Comparison of ENCODE assay signal across 8 cellular contexts in the genomic region with DNA sequence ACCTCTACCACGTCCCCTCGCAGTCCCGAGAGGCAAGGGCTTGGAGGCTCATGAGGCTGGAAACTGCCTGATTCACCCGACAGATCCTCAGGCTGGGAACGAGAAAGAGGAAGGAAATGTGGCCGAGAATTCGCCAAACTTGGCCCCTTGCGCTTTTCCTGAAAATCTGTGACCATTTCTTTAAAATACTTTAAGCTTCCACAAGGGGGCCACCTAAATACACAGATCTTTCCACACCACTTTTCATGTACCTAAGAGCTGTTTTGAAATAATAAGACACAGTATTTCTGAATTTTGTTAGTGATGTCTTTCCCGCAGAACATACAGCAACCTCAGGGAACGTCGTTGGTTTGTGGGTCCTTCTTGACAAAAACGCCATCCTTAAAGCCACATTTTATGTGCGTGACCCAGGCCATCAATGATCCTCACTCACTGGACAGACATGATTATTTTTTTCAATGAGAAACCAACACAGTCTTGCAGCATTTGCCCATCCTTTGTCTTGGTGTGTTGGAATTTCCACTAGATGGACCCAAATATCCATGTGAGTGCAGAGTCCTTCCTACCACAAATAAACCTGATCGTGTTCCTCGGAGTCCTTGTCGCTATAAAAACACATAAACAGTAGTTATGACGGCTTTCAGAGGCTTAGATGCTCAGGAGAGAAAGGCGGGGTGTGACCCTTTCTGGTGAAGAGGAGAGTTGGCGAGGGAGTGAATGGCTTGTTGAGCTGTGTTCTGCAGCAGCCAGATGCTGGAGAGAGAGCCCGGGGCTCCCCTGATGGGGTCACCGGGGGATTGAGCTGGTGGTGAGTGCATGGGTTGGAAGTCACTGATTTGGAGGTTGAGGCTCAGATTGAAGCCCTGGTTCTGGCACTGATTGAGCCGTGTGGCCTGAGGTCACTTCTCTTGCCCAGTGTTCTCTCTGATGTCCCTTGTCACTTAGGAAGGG. TPM values are rescaled to one million over a fixed set of nuclear protein-coding genes. Genes with fewer than 3 reads are reported as not detected.
DNase-seq lines count a peak whose midpoint lies in the region; ATAC-seq, FAIRE-seq and TF ChIP-seq lines count a peak whose summit lies in the region.

No MANE protein-coding gene starts in this region.

- DNase-seq in H54 (ENCODE audit: insufficient read length, low spot score) (peak; percentile 39), NCI-H524 treated with DMSO at 0.1 percent for 48 hours (lab: John Stamatoyannopoulos, UW) (peak; percentile 37), left lobe of liver (ENCODE audit: low spot score) (no peak)

- TF ChIP-seq CTCF in C4-2B (conservative IDR thresholded peaks at IDR 0.05) (peak; percentile 69), brain (conservative IDR thresholded peaks at IDR 0.05) (peak; percentile 86 to 88)

- ATAC-seq in left lobe of liver = peak; percentile 80
- no peak for ATAC-seq in GM18505 (IDR thresholded peaks at IDR 0.05; ENCODE audit: unreplicated experiment)
- no peak for ATAC-seq in HG03354 (IDR thresholded peaks at IDR 0.05; ENCODE audit: poor library complexity, severe bottlenecking, unreplicated experiment)
- no peak for ATAC-seq in HG03521 (IDR thresholded peaks at IDR 0.05; ENCODE audit: unreplicated experiment)

- no peak for TF ChIP-seq POLR2A in H54 (IDR thresholded peaks at IDR 0.05; ENCODE audit: low read depth, low read length)
- TF ChIP-seq POLR2A in GM18505 (IDR thresholded peaks at IDR 0.05; ENCODE audit: borderline replicate concordance, extremely low read depth, insufficient read depth, insufficient read length) = no peak

- H3K4me1 Mint-ChIP-seq in brain = peaks cover 30% of the 10 kb centered on the region

- no peaks in the 10 kb centered on the region for H3K36me3 Mint-ChIP-seq in brain

- peaks cover 0 to 6% (median 3%) of the 10 kb centered on the region in 5 experiments for H3K9me3 Mint-ChIP-seq in brain

- no peak overlapping the region for H3K27ac ChIP-seq in C4-2B

- FAIRE-seq in H54 (lab: Jason Lieb, UNC) = no peak

- H3K4me3 Mint-ChIP-seq in brain = peak overlapping the region; percentile 17 to 69 (median 60)

- peak overlapping the region; percentile 72 to 93 (median 86) for H3K27ac Mint-ChIP-seq in brain

- H3K27me3 Mint-ChIP-seq in brain = peaks cover 8% of the 10 kb centered on the region

RNA-seq across cellular contexts. Expression of a gene that starts 25.0 kb away (rescaled TPM):
- polyA plus RNA-seq in brain (ENCODE audit: insufficient read depth, low read depth, low replicate concordance) = not detected
- not detected for total RNA-seq in left lobe of liver
